Comparison of ENCODE assay signal across 20 cellular contexts in the genomic region with DNA sequence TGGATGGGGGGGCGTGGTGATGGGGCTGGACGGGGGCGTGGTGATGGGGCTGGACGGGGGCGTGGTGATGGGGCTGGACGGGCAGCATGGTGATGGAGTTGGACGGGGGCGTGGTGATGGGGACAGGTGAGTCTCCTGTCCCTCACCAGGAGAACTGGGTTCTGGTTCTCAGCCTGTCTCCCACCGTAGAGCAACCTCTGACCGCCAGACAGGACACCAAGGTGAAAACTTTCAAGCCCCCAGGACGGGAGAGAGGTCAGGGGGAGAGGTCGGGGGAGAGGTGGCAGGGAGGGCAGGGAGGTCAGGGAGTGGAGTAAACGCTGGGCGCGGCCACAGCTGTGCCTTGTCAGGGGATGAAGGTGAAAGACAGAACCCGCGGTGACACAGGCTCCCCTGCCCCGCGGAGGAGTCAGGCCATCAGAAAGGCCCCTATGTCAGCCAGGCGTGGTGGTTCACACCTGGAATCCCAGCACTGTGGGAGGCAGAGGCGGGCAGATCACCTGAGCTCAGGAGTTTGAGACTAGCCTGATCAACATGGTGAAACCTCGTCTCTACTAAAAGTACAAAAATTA.
DNase-seq lines count a peak whose midpoint lies in the region; ATAC-seq and TF ChIP-seq lines count a peak whose summit lies in the region.
"Had no signal": no experiment of that assay in that cellular context is flagged by ENCODE, and none has a peak within 500 bp of the region (broad histone marks: within the 10 kb centered on the region; RNA-seq: fewer than 3 reads in every experiment).

No MANE protein-coding gene starts in this region.

- H3K27ac Mint-ChIP-seq in CD14-positive monocyte, result no peak overlapping the region
- H3K27ac Mint-ChIP-seq in chondrocyte (ENCODE audit: unreplicated experiment), result no peak overlapping the region
- H3K27ac Mint-ChIP-seq: HFFc6, IgD-negative memory B cell had no signal

- H3K4me2 ChIP-seq in BLaER1, result peak overlapping the region; percentile 81
- H3K4me2 ChIP-seq: A549, KMS-11 had no signal

- H3K4me1 ChIP-seq in BLaER1 (peaks cover 75% of the 10 kb centered on the region), A673 (ENCODE audit: insufficient read depth, low read length, poor library complexity, severe bottlenecking) (peaks cover 18% of the 10 kb centered on the region)
- H3K4me1 ChIP-seq: A549 had no signal

- peak; percentile 44 for DNase-seq in CD14-positive monocyte (ENCODE audit: low spot score)
- peak; percentile 68 for DNase-seq in chondrocyte (ENCODE audit: low spot score)
- peak; percentile 74 for DNase-seq in posterior vena cava (ENCODE audit: low spot score)
- no peak for DNase-seq in NCI-H2107 (lab: John Stamatoyannopoulos, UW)
- no peak for DNase-seq in A673 (ENCODE audit: low spot score)
- DNase-seq: Calu3, DND-41, HFFc6, MM.1S, NCI-H2029, NCI-H2227 treated with DMSO at 0.1 percent for 48 hours, NCI-H526 treated with DMSO at 0.1 percent for 48 hours, RPMI8226, SHP77 treated with DMSO at 0.1 percent for 48 hours, SW 1271 had no signal

- BruUV-seq in A673 (replicated peaks; lab: Mats Ljungman, UMichigan), result no TSS peak

- POLR2A ChIA-PET in A673 (lab: Charles Lee; ENCODE audit: low non-redundant PET), result no interaction called here

- H3K27me3 ChIP-seq in BLaER1, result no peaks in the 10 kb centered on the region
- H3K27me3 ChIP-seq in A673 (replicated peaks; ENCODE audit: insufficient read depth, low read depth, low read length, poor library complexity), result no peaks in the 10 kb centered on the region

- H3K36me3 ChIP-seq in BLaER1, result no peaks in the 10 kb centered on the region
- no peaks in the 10 kb centered on the region for H3K36me3 ChIP-seq in A673 (ENCODE audit: insufficient read depth, low read length, poor library complexity, severe bottlenecking)

- H3K4me1 Mint-ChIP-seq in CD14-positive monocyte, result no peaks in the 10 kb centered on the region
- H3K4me1 Mint-ChIP-seq in chondrocyte (ENCODE audit: low read depth), result no peaks in the 10 kb centered on the region

- H3K36me3 Mint-ChIP-seq in CD14-positive monocyte, result no peaks in the 10 kb centered on the region
- no peaks in the 10 kb centered on the region for H3K36me3 Mint-ChIP-seq in chondrocyte (ENCODE audit: low read depth)

- H3K27me3 Mint-ChIP-seq in CD14-positive monocyte (ENCODE audit: low read depth in 3 of 3) (peaks cover 4 to 15% (median 9%) of the 10 kb centered on the region in 3 donors), chondrocyte (ENCODE audit: low read depth) (peaks cover 26% of the 10 kb centered on the region)
- H3K27me3 Mint-ChIP-seq: IgD-negative memory B cell had no signal

- no peak overlapping the region for H3K4me3 ChIP-seq in BLaER1
- no peak overlapping the region for H3K4me3 ChIP-seq in A673 (ENCODE audit: low read depth, low read length, poor library complexity, severe bottlenecking)
- H3K4me3 ChIP-seq: A549 had no signal

- H3K9me3 ChIP-seq in BLaER1 (no peaks in the 10 kb centered on the region), A673 (ENCODE audit: low read depth, low read length, poor library complexity, severe bottlenecking) (no peaks in the 10 kb centered on the region)
- H3K9me3 ChIP-seq: A549 had no signal

- TF ChIP-seq CTCF in CD14-positive monocyte (IDR thresholded peaks at IDR 0.05) (no peak), chondrocyte (IDR thresholded peaks at IDR 0.05) (no peak), A673 (conservative IDR thresholded peaks at IDR 0.05; ENCODE audit: low read depth, low read length) (no peak)

- no peak overlapping the region for H3K9ac ChIP-seq in BLaER1
- H3K9ac ChIP-seq: KMS-11 had no signal

- no peak for ATAC-seq in GM19328 (IDR thresholded peaks at IDR 0.05; ENCODE audit: unreplicated experiment)

- H3K9me3 Mint-ChIP-seq in CD14-positive monocyte (peaks cover 0 to 6% (median 3%) of the 10 kb centered on the region in 7 donors), chondrocyte (ENCODE audit: low read depth) (no peaks in the 10 kb centered on the region)
- H3K9me3 Mint-ChIP-seq: IgD-negative memory B cell had no signal

- peaks cover 6% of the 10 kb centered on the region for H4K20me1 ChIP-seq in BLaER1

- CTCF ChIA-PET in A673 (lab: Charles Lee), result no interaction called here

- intact Hi-C loops in CD14-positive monocyte (cut with micrococcal nuclease) (no loop called here), posterior vena cava (cut with DNase I) (no loop called here), A673 (cut with micrococcal nuclease; ENCODE audit: unreplicated experiment) (no loop called here)

- H3K4me3 Mint-ChIP-seq in CD14-positive monocyte (no peak overlapping the region), chondrocyte (ENCODE audit: unreplicated experiment) (no peak overlapping the region)
- H3K4me3 Mint-ChIP-seq: HFFc6, IgD-negative memory B cell had no signal

- H3K27ac ChIP-seq in BLaER1 (no peak overlapping the region), A673 (ENCODE audit: low read depth, low read length, poor library complexity, severe bottlenecking) (no peak overlapping the region)
- H3K27ac ChIP-seq: A549, KMS-11 had no signal

Comparison
In these comparisons a context has a peak if more than half of its experiments do, and no peak if none do; other contexts are left out.
1. DNase-seq: peak in CD14-positive monocyte (single experiment), chondrocyte (single experiment) and posterior vena cava (single experiment); none in NCI-H2107 (single experiment) and A673 (single experiment).